In the genomic region with DNA sequence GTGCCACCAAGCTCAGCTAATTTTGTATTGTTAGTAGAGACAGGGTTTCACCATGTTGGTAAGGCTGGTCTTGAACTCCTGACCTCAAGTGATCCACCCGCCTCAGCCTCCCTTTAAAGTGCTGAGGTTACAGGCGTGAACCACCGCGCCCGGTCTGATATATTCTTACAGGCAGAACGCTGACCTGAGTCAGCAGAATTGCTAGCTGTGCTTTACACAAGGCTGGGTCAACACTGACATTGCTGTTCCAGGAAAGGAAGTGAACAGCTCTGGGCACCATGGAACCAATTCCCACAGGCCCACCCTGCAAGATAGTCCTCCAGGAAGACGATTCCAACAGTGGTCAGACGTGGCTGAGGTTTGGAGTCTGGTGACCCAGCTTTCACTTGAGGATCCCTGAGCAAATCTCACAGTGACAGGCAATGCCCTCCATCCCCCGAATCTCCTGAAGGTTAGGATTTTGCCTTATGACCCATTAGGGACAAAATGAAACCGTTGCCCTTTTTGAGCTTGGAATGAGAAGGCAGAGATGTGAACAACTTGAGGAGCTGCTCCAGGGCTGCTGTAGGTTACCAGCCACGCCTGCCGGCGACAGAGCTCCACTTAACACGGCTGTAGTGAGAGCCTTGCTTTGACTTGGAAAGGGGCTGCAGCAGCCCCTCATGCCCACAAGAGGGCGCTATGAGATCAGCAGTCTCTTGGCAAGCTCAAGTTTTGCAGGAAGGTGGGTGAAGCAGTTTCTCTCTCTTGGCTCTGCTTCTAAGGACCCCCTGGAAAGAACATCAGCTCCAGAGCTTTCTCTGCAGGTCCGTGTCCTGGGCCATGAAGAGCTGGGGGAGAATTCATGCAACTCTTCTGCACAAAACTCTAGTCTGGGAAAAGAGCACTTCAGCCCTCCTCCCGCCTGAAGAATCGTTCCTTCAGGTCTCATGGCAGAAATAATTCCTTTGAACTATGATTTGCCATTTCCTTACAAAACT, we compare ENCODE assay signal across 8 cellular contexts.
DNase-seq lines count a peak whose midpoint lies in the region; ATAC-seq lines count a peak whose summit lies in the region.

No MANE protein-coding gene starts in this region.

- peak; percentile 66 for ATAC-seq in HG03108 (IDR thresholded peaks at IDR 0.05; ENCODE audit: unreplicated experiment)
- no peak for ATAC-seq in GM21447 (IDR thresholded peaks at IDR 0.05; ENCODE audit: unreplicated experiment)

- DNase-seq in ELR (ENCODE audit: low read depth), result peak; percentile 84
- peak; percentile 59 for DNase-seq in NCI-H226
- peak; percentile 26 for DNase-seq in activated CD4-positive, CD25-positive, alpha-beta regulatory T cell treated with anti-CD3 and anti-CD28 coated beads, Interleukin-2, amount 50 U/mL, for 16 hours (ENCODE audit: low read depth, low spot score)
- peak; percentile 89 for DNase-seq in cerebellar cortex (ENCODE audit: low spot score)
- peak; percentile 71 for DNase-seq in kidney glomerular epithelial cell (lab: John Stamatoyannopoulos, UW)
- DNase-seq in stimulated activated CD4-positive, alpha-beta T cell treated with anti-CD3 and anti-CD28 coated beads, Interleukin-1b, Interleukin-23, amount 100 ng/mL, for 1 hour (ENCODE audit: low read depth in 2 of 2), result peak; percentile 10 to 27

Comparison
In these comparisons a context has a peak if more than half of its experiments do, and no peak if none do; other contexts are left out.
1. DNase-seq: peak in every context shown above with its lines; median percentile 89 in cerebellar cortex; 84 in ELR; 71 in kidney glomerular epithelial cell; 59 in NCI-H226; 26 in activated CD4-positive, CD25-positive, alpha-beta regulatory T cell treated with anti-CD3 and anti-CD28 coated beads, Interleukin-2, amount 50 U/mL, for 16 hours; 18 in stimulated activated CD4-positive, alpha-beta T cell treated with anti-CD3 and anti-CD28 coated beads, Interleukin-1b, Interleukin-23, amount 100 ng/mL, for 1 hour.